ENCODE assay signal across 16 cellular contexts in the genomic region with DNA sequence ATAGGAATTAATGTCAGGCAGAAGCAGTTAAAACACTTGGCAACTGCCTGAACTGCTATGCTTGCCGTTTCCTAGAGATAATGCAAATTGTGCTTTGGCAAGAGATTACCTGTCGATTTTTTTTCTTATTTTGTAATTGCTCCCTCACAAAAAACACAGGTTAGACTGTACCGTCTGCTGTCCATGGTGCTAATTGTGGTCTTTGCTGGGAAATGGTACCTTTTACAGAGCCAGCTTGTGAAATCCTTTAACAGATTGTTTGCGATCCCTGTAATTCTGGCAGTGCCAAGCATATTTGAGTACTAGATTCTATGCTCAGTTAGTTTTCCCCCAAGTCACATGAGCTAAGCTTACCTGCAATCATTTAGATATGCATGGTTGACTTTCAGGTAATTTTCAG.
DNase-seq lines count a peak whose midpoint lies in the region; ATAC-seq, FAIRE-seq and TF ChIP-seq lines count a peak whose summit lies in the region.
"Had no signal": no experiment of that assay in that cellular context is flagged by ENCODE, and none has a peak within 500 bp of the region (broad histone marks: within the 10 kb centered on the region; RNA-seq: fewer than 3 reads in every experiment).

No MANE protein-coding gene starts in this region.

- no peak for TF ChIP-seq RAD21 in HepG2 (CRISPR knock-in tag; IDR thresholded peaks at IDR 0.05)

- in situ Hi-C loops in HepG2 (cut with HindIII; ENCODE audit: extremely low pct_ligation_motif_present, low pct_unique_long_range_greater_than_20kb) = no loop called here

- no peak overlapping the region for H3K9ac ChIP-seq in HepG2 (ENCODE audit: insufficient read depth, low read depth, low read length)

- TF ChIP-seq POLR2A in HepG2 (IDR thresholded peaks at IDR 0.05; ENCODE audit: insufficient read depth in 1 of 2, low read depth in 2 of 2, low read length in 2 of 2) (no peak), right lobe of liver (IDR thresholded peaks at IDR 0.05) (no peak)

- no peaks in the 10 kb centered on the region for H4K20me1 ChIP-seq in HepG2 (ENCODE audit: insufficient read depth, low read length)

- H3K4me1 Mint-ChIP-seq in activated T-cell treated with anti-CD3 and anti-CD28 coated beads, Interleukin-2, amount 50 U/mL, for 72 hours (ENCODE audit: low read depth) = no peaks in the 10 kb centered on the region
- H3K4me1 Mint-ChIP-seq: immature natural killer cell had no signal

- peaks cover 4 to 5% of the 10 kb centered on the region in 2 donors for H3K9me3 Mint-ChIP-seq in activated T-cell treated with anti-CD3 and anti-CD28 coated beads, Interleukin-2, amount 50 U/mL, for 72 hours

- WGBS in HepG2 (ENCODE audit: low lambda C conversion rate) = 2% methylated on average over 4 of the region's 4 CpGs
- 28% methylated on average over 4 of the region's 4 CpGs for WGBS in right lobe of liver (ENCODE audit: insufficient coverage, low coverage, low lambda C conversion rate, missing lambda C conversion rate)

- CTCF ChIA-PET in HepG2 (lab: Yijun Ruan, JAX; ENCODE audit: low intra/inter-chr PET ratio, low total read pairs) = no interaction called here

- H3K4me3 Mint-ChIP-seq in activated T-cell treated with anti-CD3 and anti-CD28 coated beads, Interleukin-2, amount 50 U/mL, for 72 hours = no peak overlapping the region
- H3K4me3 Mint-ChIP-seq: activated T-cell treated with anti-CD3 and anti-CD28 coated beads, Interleukin-2, amount 50 U/mL, for 24 hours; immature natural killer cell had no signal

- H3K9me3 ChIP-seq in HepG2 (ENCODE audit: low read length) (peaks cover 76% of the 10 kb centered on the region), right lobe of liver (no peaks in the 10 kb centered on the region)
- H3K9me3 ChIP-seq: ascending aorta had no signal

- no peaks in the 10 kb centered on the region for H3K27me3 Mint-ChIP-seq in activated T-cell treated with anti-CD3 and anti-CD28 coated beads, Interleukin-2, amount 50 U/mL, for 72 hours (ENCODE audit: low read depth)
- H3K27me3 Mint-ChIP-seq: activated T-cell treated with anti-CD3 and anti-CD28 coated beads, Interleukin-2, amount 50 U/mL, for 24 hours had no signal

- ATAC-seq in HepG2 = no peak
- no peak for ATAC-seq in right lobe of liver
- no peak for ATAC-seq in HG02870 (IDR thresholded peaks at IDR 0.05; ENCODE audit: unreplicated experiment)
- no peak for ATAC-seq in HG02970 (IDR thresholded peaks at IDR 0.05; ENCODE audit: low FRiP score, unreplicated experiment)
- ATAC-seq in activated T-cell treated with anti-CD3 and anti-CD28 coated beads, Interleukin-2, amount 50 U/mL, for 72 hours (replicated peaks in 1 of 2) = no peak
- ATAC-seq: activated CD4-positive, CD25-positive, alpha-beta regulatory T cell treated with anti-CD3 and anti-CD28 coated beads, Interleukin-2, amount 50 U/mL, for 24 hours had no signal

- no peak overlapping the region for H2AFZ ChIP-seq in HepG2 (ENCODE audit: low read length)

- H3K27me3 ChIP-seq in HepG2 (ENCODE audit: control insufficient read depth in 1 of 2, insufficient read depth in 2 of 2, low read length in 2 of 2) = no peaks in the 10 kb centered on the region
- H3K27me3 ChIP-seq in right lobe of liver = no peaks in the 10 kb centered on the region
- H3K27me3 ChIP-seq: ascending aorta had no signal

- no TSS peak for BruUV-seq in HepG2 (replicated peaks; lab: Mats Ljungman, UMichigan)

- POLR2A ChIA-PET in HepG2 (lab: Yijun Ruan, JAX) = no interaction called here

- H3K27ac Mint-ChIP-seq in activated T-cell treated with anti-CD3 and anti-CD28 coated beads, Interleukin-2, amount 50 U/mL, for 72 hours = no peak overlapping the region
- H3K27ac Mint-ChIP-seq: activated T-cell treated with anti-CD3 and anti-CD28 coated beads, Interleukin-2, amount 50 U/mL, for 24 hours; immature natural killer cell had no signal

- H3K4me1 ChIP-seq in HepG2 (ENCODE audit: insufficient read depth, low read length) (no peaks in the 10 kb centered on the region), right lobe of liver (no peaks in the 10 kb centered on the region)
- H3K4me1 ChIP-seq: ascending aorta had no signal

- H3K79me2 ChIP-seq in HepG2 (ENCODE audit: insufficient read depth, low read length) = no peaks in the 10 kb centered on the region

- intact Hi-C loops in HepG2 (cut with micrococcal nuclease; ENCODE audit: unreplicated experiment) (no loop called here), right lobe of liver (cut with DNase I) (no loop called here)

- TF ChIP-seq CTCF in HepG2 (CRISPR knock-in tag; IDR thresholded peaks at IDR 0.05) = no peak
- no peak for TF ChIP-seq CTCF in right lobe of liver (IDR thresholded peaks at IDR 0.05)
- TF ChIP-seq CTCF in epithelial cell of esophagus (IDR thresholded peaks at IDR 0.05; ENCODE audit: insufficient read depth, low read depth, low read length, missing control alignments) = no peak

- H3K27ac ChIP-seq in HepG2 (ENCODE audit: extremely low read length, insufficient read depth, low read length) (no peak overlapping the region), right lobe of liver (no peak overlapping the region)
- H3K27ac ChIP-seq: ascending aorta had no signal

- H3K36me3 Mint-ChIP-seq in activated T-cell treated with anti-CD3 and anti-CD28 coated beads, Interleukin-2, amount 50 U/mL, for 72 hours (ENCODE audit: insufficient read depth in 2 of 2) = no peaks in the 10 kb centered on the region
- H3K36me3 Mint-ChIP-seq: immature natural killer cell had no signal

- FAIRE-seq in HepG2 (lab: Jason Lieb, UNC) = no peak

- H3K36me3 ChIP-seq in HepG2 (replicated peaks in 1 of 2; ENCODE audit: control insufficient read depth in 1 of 2, insufficient read depth in 2 of 2, low read length in 2 of 2) (no peaks in the 10 kb centered on the region), right lobe of liver (no peaks in the 10 kb centered on the region)
- H3K36me3 ChIP-seq: ascending aorta had no signal

- TF ChIP-seq EP300 in HepG2 (IDR thresholded peaks at IDR 0.05; ENCODE audit: low read depth in 2 of 2, low read length in 2 of 2) = no peak
- TF ChIP-seq EP300 in HepG2 (CRISPR knock-in tag; IDR thresholded peaks at IDR 0.05; ENCODE audit: borderline replicate concordance) = no peak

- no peak overlapping the region for H3K4me3 ChIP-seq in HepG2 (replicated peaks in 1 of 3; ENCODE audit: insufficient read depth in 1 of 3, low read depth in 2 of 3, low read length in 3 of 3)
- H3K4me3 ChIP-seq in right lobe of liver = no peak overlapping the region
- no peak overlapping the region for H3K4me3 ChIP-seq in epithelial cell of esophagus (ENCODE audit: low read length)
- H3K4me3 ChIP-seq: ascending aorta had no signal

- H3K4me2 ChIP-seq in HepG2 (ENCODE audit: low read depth, low read length) = no peak overlapping the region

- no peak for DNase-seq in HepG2 (ENCODE audit: low spot score)
- DNase-seq in right lobe of liver = no peak
- DNase-seq in NCI-H748 (lab: John Stamatoyannopoulos, UW; ENCODE audit: unreplicated experiment) = peak; percentile 84
- peak; percentile 6 for DNase-seq in epithelial cell of esophagus (ENCODE audit: low read depth)
- no peak for DNase-seq in amygdala (lab: John Stamatoyannopoulos, UW)
- DNase-seq in activated T-cell treated with anti-CD3 and anti-CD28 coated beads, Interleukin-2, amount 50 U/mL, for 72 hours = no peak
- DNase-seq: activated T-cell treated with anti-CD3 and anti-CD28 coated beads, Interleukin-2, amount 50 U/mL, for 24 hours; foreskin fibroblast; immature natural killer cell; NCI-H1694; NK-92 treated with Interleukin-12 subunit alpha and Interleukin-12 subunit beta, amount 100 ng/mL, for 24 hours; stimulated activated CD4-positive, alpha-beta T cell treated with anti-CD3 and anti-CD28 coated beads, Interleukin-2, amount 100 ng/mL, for 24 hours had no signal

TF ChIP-seq in HepG2, 621 proteins besides CTCF, POLR2A, EP300 and RAD21:
- TF ChIP-seq ONECUT2 (CRISPR knock-in tag; IDR thresholded peaks at IDR 0.05) = no peak
- TF ChIP-seq, protein P1, sequence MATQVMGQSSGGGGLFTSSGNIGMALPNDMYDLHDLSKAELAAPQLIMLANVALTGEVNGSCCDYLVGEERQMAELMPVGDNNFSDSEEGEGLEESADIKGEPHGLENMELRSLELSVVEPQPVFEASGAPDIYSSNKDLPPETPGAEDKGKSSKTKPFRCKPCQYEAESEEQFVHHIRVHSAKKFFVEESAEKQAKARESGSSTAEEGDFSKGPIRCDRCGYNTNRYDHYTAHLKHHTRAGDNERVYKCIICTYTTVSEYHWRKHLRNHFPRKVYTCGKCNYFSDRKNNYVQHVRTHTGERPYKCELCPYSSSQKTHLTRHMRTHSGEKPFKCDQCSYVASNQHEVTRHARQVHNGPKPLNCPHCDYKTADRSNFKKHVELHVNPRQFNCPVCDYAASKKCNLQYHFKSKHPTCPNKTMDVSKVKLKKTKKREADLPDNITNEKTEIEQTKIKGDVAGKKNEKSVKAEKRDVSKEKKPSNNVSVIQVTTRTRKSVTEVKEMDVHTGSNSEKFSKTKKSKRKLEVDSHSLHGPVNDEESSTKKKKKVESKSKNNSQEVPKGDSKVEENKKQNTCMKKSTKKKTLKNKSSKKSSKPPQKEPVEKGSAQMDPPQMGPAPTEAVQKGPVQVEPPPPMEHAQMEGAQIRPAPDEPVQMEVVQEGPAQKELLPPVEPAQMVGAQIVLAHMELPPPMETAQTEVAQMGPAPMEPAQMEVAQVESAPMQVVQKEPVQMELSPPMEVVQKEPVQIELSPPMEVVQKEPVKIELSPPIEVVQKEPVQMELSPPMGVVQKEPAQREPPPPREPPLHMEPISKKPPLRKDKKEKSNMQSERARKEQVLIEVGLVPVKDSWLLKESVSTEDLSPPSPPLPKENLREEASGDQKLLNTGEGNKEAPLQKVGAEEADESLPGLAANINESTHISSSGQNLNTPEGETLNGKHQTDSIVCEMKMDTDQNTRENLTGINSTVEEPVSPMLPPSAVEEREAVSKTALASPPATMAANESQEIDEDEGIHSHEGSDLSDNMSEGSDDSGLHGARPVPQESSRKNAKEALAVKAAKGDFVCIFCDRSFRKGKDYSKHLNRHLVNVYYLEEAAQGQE (IDR thresholded peaks at IDR 0.05; ENCODE audit: borderline replicate concordance in 1 of 2, low read depth in 1 of 2, low read length in 2 of 2) = peak; percentile 2 to 86

Comparison
In these comparisons a context has a peak if more than half of its experiments do, and no peak if none do; other contexts are left out.
1. DNase-seq: peak in NCI-H748 (single experiment) and epithelial cell of esophagus (single experiment); none in HepG2 (single experiment), right lobe of liver (0 of 3), amygdala (0 of 56) and activated T-cell treated with anti-CD3 and anti-CD28 coated beads, Interleukin-2, amount 50 U/mL, for 72 hours (0 of 2).